Comparison of ENCODE assay signal across 15 cellular contexts in the genomic region with DNA sequence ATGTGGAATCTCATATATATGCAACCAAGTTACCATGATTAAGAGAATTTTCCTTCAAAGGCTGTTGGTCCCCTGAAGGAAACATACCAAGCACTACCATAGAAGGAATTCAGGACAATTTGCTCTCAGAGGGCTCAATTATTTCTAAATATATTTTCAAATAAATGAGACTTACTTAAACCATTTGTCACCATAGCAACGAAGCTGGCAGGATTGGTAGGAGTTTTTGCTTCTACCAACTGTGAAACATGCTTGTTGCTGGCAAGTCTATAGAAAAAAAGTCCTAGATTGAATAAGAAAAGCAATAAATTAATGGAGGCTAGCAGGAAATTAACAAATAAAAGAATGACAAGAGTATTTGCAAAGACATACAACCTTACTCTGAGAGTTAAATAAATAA.
DNase-seq lines count a peak whose midpoint lies in the region; ATAC-seq and TF ChIP-seq lines count a peak whose summit lies in the region.
"Had no signal": no experiment of that assay in that cellular context is flagged by ENCODE, and none has a peak within 500 bp of the region (broad histone marks: within the 10 kb centered on the region; RNA-seq: fewer than 3 reads in every experiment).

No MANE protein-coding gene starts in this region.

- H3K9me2 ChIP-seq in GM23338 (ENCODE audit: insufficient read depth), result peaks cover 4% of the 10 kb centered on the region; the same call in 1 of the 2 replicates
- H3K9me2 ChIP-seq in neural cell (ENCODE audit: insufficient read depth, low read length), result no peaks in the 10 kb centered on the region

- H3K4me2 ChIP-seq in GM23338 (0 out of 2 replicates have a peak overlapping the region, but pooled peaks have one; percentile 7), neural cell (ENCODE audit: low read length) (peak overlapping the region; percentile 56)
- H3K4me2 ChIP-seq: BLaER1, KMS-11 had no signal

- H3K27me3 ChIP-seq in GM23338 (ENCODE audit: insufficient read depth), result no peaks in the 10 kb centered on the region
- H3K27me3 ChIP-seq in neural cell (ENCODE audit: insufficient read depth, low read depth, low read length), result no peaks in the 10 kb centered on the region
- H3K27me3 ChIP-seq: BLaER1 had no signal

- no peak overlapping the region for H3K4me3 ChIP-seq in GM23338
- H3K4me3 ChIP-seq in neural cell (ENCODE audit: low read length), result peak overlapping the region; percentile 15
- H3K4me3 ChIP-seq: BLaER1 had no signal

- H3K4me1 ChIP-seq in GM23338 (ENCODE audit: insufficient read depth), result peaks cover 11% of the 10 kb centered on the region
- H3K4me1 ChIP-seq: BLaER1 had no signal

- peak; percentile 7 for DNase-seq in GM23338 (ENCODE audit: low spot score)
- DNase-seq: AML-193; CD4-positive, alpha-beta memory T cell; DMS53; DND-41; EL; H9 had no signal

- H3K36me3 Mint-ChIP-seq in GM23338 (ENCODE audit: low read depth) (no peaks in the 10 kb centered on the region), brain (no peaks in the 10 kb centered on the region)
- H3K36me3 Mint-ChIP-seq: CD14-positive monocyte; CD4-positive, alpha-beta memory T cell had no signal

- no peak overlapping the region for H2AFZ ChIP-seq in GM23338
- no peak overlapping the region for H2AFZ ChIP-seq in neural cell (ENCODE audit: low read depth, low read length)

- no peak for TF ChIP-seq EP300 in neural cell (conservative IDR thresholded peaks at IDR 0.05; ENCODE audit: poor library complexity, severe bottlenecking)

- H3K4me1 Mint-ChIP-seq in GM23338 (peaks cover 4% of the 10 kb centered on the region; the same call in 2 of the 3 replicates), brain (peaks cover 13% of the 10 kb centered on the region)
- H3K4me1 Mint-ChIP-seq: CD14-positive monocyte; CD4-positive, alpha-beta memory T cell had no signal

- H3K27ac Mint-ChIP-seq in GM23338 (no peak overlapping the region), brain (peak overlapping the region in 4 of 5 experiments; percentile 57 to 88 (median 75))
- H3K27ac Mint-ChIP-seq: CD14-positive monocyte; CD4-positive, alpha-beta memory T cell; H9 had no signal

- no peaks in the 10 kb centered on the region for H3K79me2 ChIP-seq in GM23338 (replicated peaks; ENCODE audit: insufficient read depth)
- no peaks in the 10 kb centered on the region for H3K79me2 ChIP-seq in neural cell (replicated peaks; ENCODE audit: insufficient read depth, low read length)

- H3K36me3 ChIP-seq in GM23338 (ENCODE audit: insufficient read depth), result no peaks in the 10 kb centered on the region
- no peaks in the 10 kb centered on the region for H3K36me3 ChIP-seq in neural cell (ENCODE audit: insufficient read depth, low read length)
- H3K36me3 ChIP-seq: BLaER1 had no signal

- H3F3A ChIP-seq in GM23338 (replicated peaks; ENCODE audit: low read depth) (no peaks in the 10 kb centered on the region), neural cell (ENCODE audit: insufficient read depth, low read length, poor library complexity, severe bottlenecking) (no peaks in the 10 kb centered on the region)

- peak overlapping the region; percentile 2 for H3K9ac ChIP-seq in neural cell (ENCODE audit: low read length)
- H3K9ac ChIP-seq: BLaER1, KMS-11 had no signal

- H3K4me3 Mint-ChIP-seq in GM23338, result no peak overlapping the region
- no peak overlapping the region for H3K4me3 Mint-ChIP-seq in brain
- H3K4me3 Mint-ChIP-seq: CD14-positive monocyte; CD4-positive, alpha-beta memory T cell; H9 had no signal

- TF ChIP-seq RAD21 in neural cell (conservative IDR thresholded peaks at IDR 0.05), result no peak

- no peaks in the 10 kb centered on the region for H3K9me3 ChIP-seq in neural cell (ENCODE audit: low read length)
- H3K9me3 ChIP-seq: BLaER1 had no signal

- ATAC-seq in GM23338 (no peak), GM21515 (IDR thresholded peaks at IDR 0.05; ENCODE audit: unreplicated experiment) (no peak), HG02981 (IDR thresholded peaks at IDR 0.05; ENCODE audit: unreplicated experiment) (no peak), GM21360 (IDR thresholded peaks at IDR 0.05; ENCODE audit: unreplicated experiment) (no peak)

- H4K20me1 ChIP-seq in GM23338 (replicated peaks; ENCODE audit: insufficient read depth) (no peaks in the 10 kb centered on the region; the same call in 1 of the 2 replicates), neural cell (ENCODE audit: insufficient read depth) (no peaks in the 10 kb centered on the region)
- H4K20me1 ChIP-seq: BLaER1 had no signal

- H3K9me3 Mint-ChIP-seq in GM23338 (no peaks in the 10 kb centered on the region; the same call in 1 of the 3 replicates), brain (peaks cover 0 to 17% (median 11%) of the 10 kb centered on the region in 5 experiments)

- H3K27ac ChIP-seq in GM23338 (ENCODE audit: low read depth) (no peak overlapping the region), neural cell (ENCODE audit: low read length) (peak overlapping the region; percentile 68)
- H3K27ac ChIP-seq: BLaER1, KMS-11 had no signal

- no peaks in the 10 kb centered on the region for H3K27me3 Mint-ChIP-seq in GM23338 (ENCODE audit: insufficient read depth, low read depth, poor library complexity)
- H3K27me3 Mint-ChIP-seq in brain, result peaks cover 7% of the 10 kb centered on the region
- H3K27me3 Mint-ChIP-seq: CD4-positive, alpha-beta memory T cell had no signal

- TF ChIP-seq CTCF in GM23338 (conservative IDR thresholded peaks at IDR 0.05; ENCODE audit: low read depth in 2 of 2) (no peak), brain (conservative IDR thresholded peaks at IDR 0.05) (no peak), neural cell (IDR thresholded peaks at IDR 0.05; ENCODE audit: poor library complexity, severe bottlenecking) (no peak)

TF ChIP-seq in GM23338, 12 proteins besides CTCF, POLR2A, EP300 and RAD21 (continues in another document):
- TF ChIP-seq, protein P1, sequence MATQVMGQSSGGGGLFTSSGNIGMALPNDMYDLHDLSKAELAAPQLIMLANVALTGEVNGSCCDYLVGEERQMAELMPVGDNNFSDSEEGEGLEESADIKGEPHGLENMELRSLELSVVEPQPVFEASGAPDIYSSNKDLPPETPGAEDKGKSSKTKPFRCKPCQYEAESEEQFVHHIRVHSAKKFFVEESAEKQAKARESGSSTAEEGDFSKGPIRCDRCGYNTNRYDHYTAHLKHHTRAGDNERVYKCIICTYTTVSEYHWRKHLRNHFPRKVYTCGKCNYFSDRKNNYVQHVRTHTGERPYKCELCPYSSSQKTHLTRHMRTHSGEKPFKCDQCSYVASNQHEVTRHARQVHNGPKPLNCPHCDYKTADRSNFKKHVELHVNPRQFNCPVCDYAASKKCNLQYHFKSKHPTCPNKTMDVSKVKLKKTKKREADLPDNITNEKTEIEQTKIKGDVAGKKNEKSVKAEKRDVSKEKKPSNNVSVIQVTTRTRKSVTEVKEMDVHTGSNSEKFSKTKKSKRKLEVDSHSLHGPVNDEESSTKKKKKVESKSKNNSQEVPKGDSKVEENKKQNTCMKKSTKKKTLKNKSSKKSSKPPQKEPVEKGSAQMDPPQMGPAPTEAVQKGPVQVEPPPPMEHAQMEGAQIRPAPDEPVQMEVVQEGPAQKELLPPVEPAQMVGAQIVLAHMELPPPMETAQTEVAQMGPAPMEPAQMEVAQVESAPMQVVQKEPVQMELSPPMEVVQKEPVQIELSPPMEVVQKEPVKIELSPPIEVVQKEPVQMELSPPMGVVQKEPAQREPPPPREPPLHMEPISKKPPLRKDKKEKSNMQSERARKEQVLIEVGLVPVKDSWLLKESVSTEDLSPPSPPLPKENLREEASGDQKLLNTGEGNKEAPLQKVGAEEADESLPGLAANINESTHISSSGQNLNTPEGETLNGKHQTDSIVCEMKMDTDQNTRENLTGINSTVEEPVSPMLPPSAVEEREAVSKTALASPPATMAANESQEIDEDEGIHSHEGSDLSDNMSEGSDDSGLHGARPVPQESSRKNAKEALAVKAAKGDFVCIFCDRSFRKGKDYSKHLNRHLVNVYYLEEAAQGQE (IDR thresholded peaks at IDR 0.05; ENCODE audit: unreplicated experiment), result no peak
- TF ChIP-seq POLR2AphosphoS5 (IDR thresholded peaks at IDR 0.05; ENCODE audit: low read depth) (no peak), CREB1 (CRISPR knock-in tag; IDR thresholded peaks at IDR 0.05; ENCODE audit: low read depth) (no peak), NANOG (IDR thresholded peaks at IDR 0.05; ENCODE audit: borderline replicate concordance) (no peak)

TF ChIP-seq in neural cell, 6 proteins besides CTCF, POLR2A, EP300 and RAD21:
- TF ChIP-seq MXI1 (conservative IDR thresholded peaks at IDR 0.05; ENCODE audit: poor library complexity, severe bottlenecking) (no peak), POLR2AphosphoS5 (IDR thresholded peaks at IDR 0.05) (no peak)
